In genomic region chr2:25788457-25788856, GRCh38 we compare ENCODE assay signal across 20 cellular contexts.
DNase-seq lines count a peak whose midpoint lies in the region; ATAC-seq, FAIRE-seq and TF ChIP-seq lines count a peak whose summit lies in the region.
"Had no signal": no experiment of that assay in that cellular context is flagged by ENCODE, and none has a peak within 500 bp of the region (broad histone marks: within the 10 kb centered on the region; RNA-seq: fewer than 3 reads in every experiment).

No MANE protein-coding gene starts in this region.

- H3K36me3 ChIP-seq in upper lobe of left lung = peaks cover 0 to 7% (median 0%) of the 10 kb centered on the region in 4 donors
- H3K36me3 ChIP-seq in effector memory CD4-positive, alpha-beta T cell (ENCODE audit: control insufficient read depth, insufficient read depth, low read length) = peaks cover 8% of the 10 kb centered on the region

- H3K4me3 ChIP-seq in upper lobe of left lung = no peak overlapping the region
- H3K4me3 ChIP-seq in effector memory CD4-positive, alpha-beta T cell (ENCODE audit: insufficient read depth, low read depth, low read length, poor library complexity, severe bottlenecking) = no peak overlapping the region
- H3K4me3 ChIP-seq: HAP-1 had no signal

- no peaks in the 10 kb centered on the region for H3K9me3 ChIP-seq in upper lobe of left lung
- no peaks in the 10 kb centered on the region for H3K9me3 ChIP-seq in effector memory CD4-positive, alpha-beta T cell (ENCODE audit: control insufficient read depth, low read length)
- H3K9me3 ChIP-seq: Caco-2, HAP-1 had no signal

- H3K36me3 Mint-ChIP-seq in activated T-cell treated with anti-CD3 and anti-CD28 coated beads, Interleukin-2, amount 50 U/mL, for 24 hours (ENCODE audit: low read depth) = peaks cover 66% of the 10 kb centered on the region
- peaks cover 16% of the 10 kb centered on the region for H3K36me3 Mint-ChIP-seq in activated naive CD8-positive, alpha-beta T cell

- no peak for TF ChIP-seq EP300 in upper lobe of left lung (IDR thresholded peaks at IDR 0.05)

- H3K27ac Mint-ChIP-seq in activated T-cell treated with anti-CD3 and anti-CD28 coated beads, Interleukin-2, amount 50 U/mL, for 24 hours = peak overlapping the region; percentile 42
- no peak overlapping the region for H3K27ac Mint-ChIP-seq in activated naive CD8-positive, alpha-beta T cell

- H3K9me3 Mint-ChIP-seq in activated T-cell treated with anti-CD3 and anti-CD28 coated beads, Interleukin-2, amount 50 U/mL, for 24 hours = no peaks in the 10 kb centered on the region
- no peaks in the 10 kb centered on the region for H3K9me3 Mint-ChIP-seq in activated naive CD8-positive, alpha-beta T cell (ENCODE audit: low read depth)

- peak; percentile 83 for ATAC-seq in stimulated activated naive CD8-positive, alpha-beta T cell treated with anti-CD3 and anti-CD28 coated beads, Interleukin-15, Interleukin-2, amounts not matched to agents 100 U/mL and 50 U/mL, for 24 hours
- ATAC-seq in GM21717 (IDR thresholded peaks at IDR 0.05; ENCODE audit: unreplicated experiment) (no peak), upper lobe of left lung (ENCODE audit: low FRiP score in 2 of 2) (no peak)
- ATAC-seq: PC-3 had no signal

- peaks cover 50% of the 10 kb centered on the region for H3K4me1 Mint-ChIP-seq in activated T-cell treated with anti-CD3 and anti-CD28 coated beads, Interleukin-2, amount 50 U/mL, for 24 hours (ENCODE audit: low read depth)
- H3K4me1 Mint-ChIP-seq in activated naive CD8-positive, alpha-beta T cell (ENCODE audit: low read depth) = peaks cover 41% of the 10 kb centered on the region

- peak; percentile 18 for FAIRE-seq in GM19239 (lab: Jason Lieb, UNC)

- TF ChIP-seq POLR2A in upper lobe of left lung (IDR thresholded peaks at IDR 0.05) = no peak

- H3K27me3 Mint-ChIP-seq in activated T-cell treated with anti-CD3 and anti-CD28 coated beads, Interleukin-2, amount 50 U/mL, for 24 hours = no peaks in the 10 kb centered on the region
- no peaks in the 10 kb centered on the region for H3K27me3 Mint-ChIP-seq in activated naive CD8-positive, alpha-beta T cell

- WGBS in upper lobe of left lung, 2 donors = 86% methylated on average over 3 of the region's 3 CpGs

- H3K27ac ChIP-seq in upper lobe of left lung = no peak overlapping the region
- no peak overlapping the region for H3K27ac ChIP-seq in effector memory CD4-positive, alpha-beta T cell (ENCODE audit: insufficient read depth, low read length, poor library complexity, severe bottlenecking)
- H3K27ac ChIP-seq: KMS-11 had no signal

- H3K4me3 Mint-ChIP-seq in activated T-cell treated with anti-CD3 and anti-CD28 coated beads, Interleukin-2, amount 50 U/mL, for 24 hours = peak overlapping the region; percentile 28
- peak overlapping the region; percentile 1 for H3K4me3 Mint-ChIP-seq in activated naive CD8-positive, alpha-beta T cell

- DNase-seq in activated T-cell treated with anti-CD3 and anti-CD28 coated beads, Interleukin-2, amount 50 U/mL, for 24 hours = no peak
- no peak for DNase-seq in activated T-cell treated with anti-CD3 and anti-CD28 coated beads for 4 hours
- no peak for DNase-seq in GM19239 (ENCODE audit: insufficient read length, low spot score)
- DNase-seq in stimulated activated naive CD8-positive, alpha-beta T cell treated with anti-CD3 and anti-CD28 coated beads, Interleukin-15, Interleukin-2, amounts not matched to agents 100 U/mL and 50 U/mL, for 24 hours = no peak
- DNase-seq in upper lobe of left lung = no peak
- DNase-seq in effector memory CD4-positive, alpha-beta T cell = no peak
- DNase-seq: C1 segment of cervical spinal cord, Caco-2, DMS153, EL, NCI-H1048, NCI-H146, NCI-H2081 treated with DMSO at 0.1 percent for 48 hours, NCI-H510A, NCI-H82, PC-3 had no signal

- no peak for TF ChIP-seq CTCF in upper lobe of left lung (IDR thresholded peaks at IDR 0.05)

- no peaks in the 10 kb centered on the region for H3K27me3 ChIP-seq in upper lobe of left lung
- no peaks in the 10 kb centered on the region for H3K27me3 ChIP-seq in effector memory CD4-positive, alpha-beta T cell (replicated peaks; ENCODE audit: control insufficient read depth, insufficient read depth, low read length, poor library complexity, severe bottlenecking)

- H3K4me1 ChIP-seq in upper lobe of left lung = peaks cover 0 to under 1% (median 0%) of the 10 kb centered on the region in 4 donors
- peaks cover 16% of the 10 kb centered on the region for H3K4me1 ChIP-seq in effector memory CD4-positive, alpha-beta T cell (ENCODE audit: control insufficient read depth, insufficient read depth, low read length, poor library complexity, severe bottlenecking)
